Comparison of ENCODE assay signal across 10 cellular contexts in genomic region chr12:120335447-120335846, GRCh38. TPM values are rescaled to one million over a fixed set of nuclear protein-coding genes. Genes with fewer than 3 reads are reported as not detected.
DNase-seq lines count a peak whose midpoint lies in the region; TF ChIP-seq lines count a peak whose summit lies in the region.
"Not testable (repeated sequence)": the region's sequence is repeated elsewhere in the genome, so short reads cannot be mapped to it uniquely, and the experiment has no call there.
"Had no signal": no experiment of that assay in that cellular context is flagged by ENCODE, and none has a peak within 500 bp of the region (broad histone marks: within the 10 kb centered on the region; RNA-seq: fewer than 3 reads in every experiment).

No MANE protein-coding gene starts in this region.

- not testable (repeated sequence) for H3K9me3 ChIP-seq in OCI-LY1 (ENCODE audit: low read length); iPS DF 6.9 (ENCODE audit: control insufficient read depth, insufficient read depth, low read length); ovary; thyroid gland

- not testable (repeated sequence) for TF ChIP-seq EP300 in ovary (IDR thresholded peaks at IDR 0.05)

- not testable (repeated sequence) for H3K4me2 ChIP-seq in OCI-LY1 (ENCODE audit: low read length)

- POLR2A ChIA-PET in activated CD4-positive, alpha-beta memory T cell treated with anti-CD3 and anti-CD28 coated beads for 36 hours (lab: Charles Lee) = not testable (repeated sequence)

- not testable (repeated sequence) for H3K9me2 ChIP-seq in OCI-LY1 (ENCODE audit: low read depth, low read length)

- not testable (repeated sequence) for H3K79me2 ChIP-seq in OCI-LY1 (ENCODE audit: insufficient read depth, low read length)

- not testable (repeated sequence) for H3K27ac Mint-ChIP-seq in activated CD4-positive, alpha-beta memory T cell treated with anti-CD3 and anti-CD28 coated beads for 36 hours

- TF ChIP-seq POLR2A in ovary (IDR thresholded peaks at IDR 0.05); thyroid gland (IDR thresholded peaks at IDR 0.05): not testable (repeated sequence)

- not testable (repeated sequence) for H2AFZ ChIP-seq in OCI-LY1 (ENCODE audit: low read length)

- not testable (repeated sequence) for H3K4me1 Mint-ChIP-seq in activated CD4-positive, alpha-beta memory T cell treated with anti-CD3 and anti-CD28 coated beads for 36 hours (ENCODE audit: low read depth)

- not testable (repeated sequence) for H3K4me3 Mint-ChIP-seq in activated CD4-positive, alpha-beta memory T cell treated with anti-CD3 and anti-CD28 coated beads for 36 hours

- intact Hi-C loops in activated CD4-positive, alpha-beta memory T cell treated with anti-CD3 and anti-CD28 coated beads for 36 hours (cut with micrococcal nuclease); ovary (cut with DNase I); thyroid gland (cut with DNase I): not testable (repeated sequence)

- peaks cover 27% of the 10 kb centered on the region for H3K9me3 Mint-ChIP-seq in activated CD4-positive, alpha-beta memory T cell treated with anti-CD3 and anti-CD28 coated beads for 36 hours

- H3K27me3 Mint-ChIP-seq in activated CD4-positive, alpha-beta memory T cell treated with anti-CD3 and anti-CD28 coated beads for 36 hours = not testable (repeated sequence)

- H3K9ac ChIP-seq in OCI-LY1 (ENCODE audit: low read length) = not testable (repeated sequence)

- H3K36me3 Mint-ChIP-seq in activated CD4-positive, alpha-beta memory T cell treated with anti-CD3 and anti-CD28 coated beads for 36 hours = not testable (repeated sequence)

- peak; percentile 46 for TF ChIP-seq CTCF in OCI-LY1 (IDR thresholded peaks at IDR 0.05; ENCODE audit: low read length)
- TF ChIP-seq CTCF in choroid plexus epithelial cell (conservative IDR thresholded peaks at IDR 0.05; ENCODE audit: low read depth, low read length) = peak; percentile 75
- TF ChIP-seq CTCF in ovary (IDR thresholded peaks at IDR 0.05) = peak in 1 of 3 donors; percentile 9
- peak; percentile 42 to 86 (median 75) for TF ChIP-seq CTCF in thyroid gland (IDR thresholded peaks at IDR 0.05)

- peak; percentile 67 for DNase-seq in DMS53 treated with DMSO at 0.1 percent for 48 hours (lab: John Stamatoyannopoulos, UW; ENCODE audit: unreplicated experiment)
- peak; percentile 41 for DNase-seq in LHCN-M2 (ENCODE audit: low read depth)
- DNase-seq in activated CD4-positive, alpha-beta memory T cell treated with anti-CD3 and anti-CD28 coated beads for 36 hours = peak; percentile 68
- peak; percentile 65 for DNase-seq in choroid plexus epithelial cell (ENCODE audit: low read depth)
- DNase-seq in iPS DF 6.9 (ENCODE audit: low read depth, low spot score) = peak; percentile 25
- peak in 4 of 5 donors; percentile 51 to 56 (median 54) for DNase-seq in ovary
- peak; percentile 91 to 93 for DNase-seq in thyroid gland

- H3K27ac ChIP-seq in OCI-LY1 (ENCODE audit: low read depth, low read length, poor library complexity, severe bottlenecking); iPS DF 6.9 (ENCODE audit: low read length); ovary; thyroid gland: not testable (repeated sequence)

- not testable (repeated sequence) for H3K27me3 ChIP-seq in OCI-LY1 (ENCODE audit: insufficient read depth, low read length); iPS DF 6.9 (ENCODE audit: control insufficient read depth, insufficient read depth, low read length); ovary; thyroid gland

- not testable (repeated sequence) for H3K4me3 ChIP-seq in OCI-LY1 (ENCODE audit: low read depth, low read length, poor library complexity, severe bottlenecking); choroid plexus epithelial cell (ENCODE audit: low read depth, low read length); iPS DF 6.9 (ENCODE audit: low read length); ovary; thyroid gland (replicated peaks in 1 of 3)

- H3K36me3 ChIP-seq in OCI-LY1 (ENCODE audit: insufficient read depth, low read length); iPS DF 6.9 (ENCODE audit: control insufficient read depth, insufficient read depth, low read length); ovary; thyroid gland: not testable (repeated sequence)

- CTCF ChIA-PET in activated CD4-positive, alpha-beta memory T cell treated with anti-CD3 and anti-CD28 coated beads for 36 hours (lab: Charles Lee) = interaction anchor here (0.6 kb wide), 1 partner anchor 33 kb away, joined by 3 read pairs; the partner anchor contains the start of gene SIRT4

- not testable (repeated sequence) for H3F3A ChIP-seq in OCI-LY1 (ENCODE audit: insufficient read depth, low read length)

- H3K4me1 ChIP-seq in OCI-LY1 (ENCODE audit: insufficient read depth, low read length, severe bottlenecking); iPS DF 6.9 (ENCODE audit: control insufficient read depth, insufficient read depth, low read length); ovary (ENCODE audit: insufficient read depth); thyroid gland: not testable (repeated sequence)

- H4K20me1 ChIP-seq in OCI-LY1 (ENCODE audit: insufficient read depth, low read length) = not testable (repeated sequence)

- no CpG with 5 or more reads among the region's 12 CpGs for WGBS in iPS DF 6.9 (ENCODE audit: insufficient coverage, insufficient read length)
- WGBS in ovary, 3 donors = 15 to 19% (median 17%) methylated on average over 12 of the region's 12 CpGs
- 8 to 12% methylated on average over 12 of the region's 12 CpGs for WGBS in thyroid gland, 2 donors

RNA-seq across cellular contexts. Expression of gene PLA2G1B, which starts 7.9 kb away (rescaled TPM):
- not detected in 2 replicates for total RNA-seq in LHCN-M2 (2014; rRNA removed)
- polyA plus RNA-seq in LHCN-M2 (2012) = 0.16 TPM
- not detected for total RNA-seq in activated CD4-positive, alpha-beta memory T cell treated with anti-CD3 and anti-CD28 coated beads for 36 hours
- 10 to 100 TPM in 2 of 7 donors, 1 to 10 TPM in 4, under 1 TPM in 1; 0.67 to 17.0 (median 2.9) TPM for total RNA-seq in ovary
- polyA plus RNA-seq in ovary = 1 to 10 TPM; 7.1 to 7.4 TPM
- not detected for total RNA-seq in thyroid gland
- total RNA-seq: activated T-helper 17 cell treated with anti-CD3 and anti-CD28 coated beads, Interleukin-2, amount 50 U/mL, for 72 hours; Right ventricle myocardium inferior had no signal

RNA-seq across cellular contexts. Expression of gene SIRT4, which starts 33.3 kb away (rescaled TPM):
- total RNA-seq in LHCN-M2 (2014; rRNA removed) = 1.6 and 2.1 TPM in 2 replicates
- polyA plus RNA-seq in LHCN-M2 (2012) = 1.2 TPM
- total RNA-seq in activated CD4-positive, alpha-beta memory T cell treated with anti-CD3 and anti-CD28 coated beads for 36 hours = 1 to 10 TPM; 1.8 to 2.0 TPM
- total RNA-seq in ovary = 1 to 10 TPM in 5 of 7 donors, under 1 TPM in 2; 0.87 to 4.6 (median 1.4) TPM
- 1 to 10 TPM; 2.0 to 2.8 TPM for polyA plus RNA-seq in ovary
- 1 to 10 TPM in 3 of 4 donors, not detected in 1; 3.1 to 6.5 (median 3.8) TPM for total RNA-seq in thyroid gland

RNA-seq across cellular contexts. Expression of gene MSI1, which starts 33.5 kb away (rescaled TPM):
- not detected in 2 replicates for total RNA-seq in LHCN-M2 (2014; rRNA removed)
- not detected for polyA plus RNA-seq in LHCN-M2 (2012)
- 1 to 10 TPM; 1.5 to 2.7 TPM for total RNA-seq in activated CD4-positive, alpha-beta memory T cell treated with anti-CD3 and anti-CD28 coated beads for 36 hours
- total RNA-seq in ovary = 1 to 10 TPM in 6 of 7 donors, under 1 TPM in 1; 0.83 to 4.9 (median 2.6) TPM
- polyA plus RNA-seq in ovary = 1 to 10 TPM in 1 of 2 donors, under 1 TPM in 1; 0.92 to 1.8 TPM
- total RNA-seq in thyroid gland = 1 to 10 TPM in 1 of 4 donors, under 1 TPM in 1, not detected in 2; 0.33 to 1.6 TPM

RNA-seq across cellular contexts. Expression of gene RNU4-1, which starts 42.4 kb away (rescaled TPM):
- under 0.01 TPM in 1 of 2 replicates, not detected in the other for total RNA-seq in LHCN-M2 (2014; rRNA removed)
- 43.7 TPM for polyA plus RNA-seq in LHCN-M2 (2012)
- total RNA-seq in activated CD4-positive, alpha-beta memory T cell treated with anti-CD3 and anti-CD28 coated beads for 36 hours = 1,000 to 10,000 TPM; 1,180 to 1,201 TPM
- total RNA-seq in ovary = 1,000 to 10,000 TPM in 5 of 7 donors, under 1 TPM in 2; under 0.01 to 4,499 (median 2,193) TPM
- not detected for polyA plus RNA-seq in ovary
- total RNA-seq in thyroid gland = under 1 TPM; under 0.01 TPM

RNA-seq across cellular contexts. Expression of gene RNU4-2, which starts 43.7 kb away (rescaled TPM):
- total RNA-seq in LHCN-M2 (2014; rRNA removed) = not detected in 2 replicates
- polyA plus RNA-seq in LHCN-M2 (2012) = 99.3 TPM
- total RNA-seq in activated CD4-positive, alpha-beta memory T cell treated with anti-CD3 and anti-CD28 coated beads for 36 hours = 1,000 to 10,000 TPM; 2,395 to 2,750 TPM
- total RNA-seq in ovary = over 10,000 TPM in 5 of 7 donors, under 1 TPM in 2; under 0.01 to 29,369 (median 16,575) TPM
- not detected for polyA plus RNA-seq in ovary
- under 1 TPM; under 0.01 TPM for total RNA-seq in thyroid gland

Comparison
In these comparisons a context has a peak if more than half of its experiments do, and no peak if none do; other contexts are left out.
1. DNase-seq: peak in every context shown above with its lines; median percentile 92 in thyroid gland; 68 in activated CD4-positive, alpha-beta memory T cell treated with anti-CD3 and anti-CD28 coated beads for 36 hours; 67 in DMS53 treated with DMSO at 0.1 percent for 48 hours; 65 in choroid plexus epithelial cell; 54 in ovary; 41 in LHCN-M2; 25 in iPS DF 6.9.